Comparison of ENCODE assay signal across 8 cellular contexts in genomic region chrX:16785247-16786138, GRCh38. TPM values are rescaled to one million over a fixed set of nuclear protein-coding genes. Genes with fewer than 3 reads are reported as not detected.
A peak's percentile ranks its signal among the peaks of the same experiment; 100 is the strongest.
DNase-seq lines count a peak whose midpoint lies in the region; ATAC-seq and TF ChIP-seq lines count a peak whose summit lies in the region.

No MANE protein-coding gene starts in this region.

- TF ChIP-seq POLR2A in right lobe of liver (IDR thresholded peaks at IDR 0.05) (no peak), testis (IDR thresholded peaks at IDR 0.05) (no peak)

- DNase-seq in AG09309 (ENCODE audit: low read depth) (no peak), astrocyte of the cerebellum (ENCODE audit: low read depth) (no peak), right lobe of liver (peak in 2 of 3 donors; percentile 36 to 42), testis (peak; percentile 38), HK-2 (ENCODE audit: unreplicated experiment) (no peak)

- H3K9ac ChIP-seq in HUES6 (ENCODE audit: low read length): peak overlapping the region; percentile 68

- ATAC-seq in right lobe of liver (peak in 1 of 4 donors; percentile 12), HG03460 (IDR thresholded peaks at IDR 0.05; ENCODE audit: unreplicated experiment) (no peak), HG02798 (IDR thresholded peaks at IDR 0.05; ENCODE audit: poor library complexity, unreplicated experiment) (no peak)

- no peak for TF ChIP-seq CTCF in AG09309 (IDR thresholded peaks at IDR 0.05; ENCODE audit: control insufficient read depth, insufficient read depth, low read depth, low read length, missing control alignments)
- no peak for TF ChIP-seq CTCF in astrocyte of the cerebellum (IDR thresholded peaks at IDR 0.05; ENCODE audit: low read depth, low read length, missing control alignments)
- TF ChIP-seq CTCF in right lobe of liver (IDR thresholded peaks at IDR 0.05): no peak
- no peak for TF ChIP-seq CTCF in testis (IDR thresholded peaks at IDR 0.05)

- H3K27me3 ChIP-seq in HUES6 (ENCODE audit: control insufficient read depth, insufficient read depth, low read length): no peaks in the 10 kb centered on the region
- no peaks in the 10 kb centered on the region for H3K27me3 ChIP-seq in right lobe of liver
- H3K27me3 ChIP-seq in testis: no peaks in the 10 kb centered on the region

- no peaks in the 10 kb centered on the region for H3K9me3 ChIP-seq in HUES6 (ENCODE audit: control insufficient read depth, insufficient read depth, low read depth, low read length)
- no peaks in the 10 kb centered on the region for H3K9me3 ChIP-seq in right lobe of liver
- H3K9me3 ChIP-seq in testis: no peaks in the 10 kb centered on the region

- H3K36me3 ChIP-seq in HUES6 (ENCODE audit: control insufficient read depth, insufficient read depth, low read length): peaks cover 15% of the 10 kb centered on the region
- H3K36me3 ChIP-seq in right lobe of liver: no peaks in the 10 kb centered on the region
- H3K36me3 ChIP-seq in testis (ENCODE audit: low read depth, missing control alignments): no peaks in the 10 kb centered on the region

- 11% methylated on average over 35 of the region's 39 CpGs for WGBS in right lobe of liver (ENCODE audit: insufficient coverage, low coverage, low lambda C conversion rate, missing lambda C conversion rate)
- 10 to 12% methylated on average over 29 to 39 of the region's 39 CpGs for WGBS in testis, 2 donors

- H3K4me3 ChIP-seq in AG09309 (ENCODE audit: control insufficient read depth, low read depth, low read length) (peak overlapping the region; percentile 76), HUES6 (ENCODE audit: low read depth, low read length) (peak overlapping the region; percentile 81), astrocyte of the cerebellum (ENCODE audit: low read depth, low read length) (peak overlapping the region; percentile 59), right lobe of liver (peak overlapping the region; percentile 52 to 81 (median 69)), testis (peak overlapping the region; percentile 49 to 73)

- H3K4me1 ChIP-seq in HUES6 (ENCODE audit: control insufficient read depth, insufficient read depth, low read length): peaks cover 14% of the 10 kb centered on the region; the same call in 1 of the 2 replicates
- peaks cover 0 to 12% (median 0%) of the 10 kb centered on the region in 4 donors for H3K4me1 ChIP-seq in right lobe of liver
- H3K4me1 ChIP-seq in testis: no peaks in the 10 kb centered on the region

- intact Hi-C loops in right lobe of liver (cut with DNase I): no loop called here
- intact Hi-C loops in testis (cut with DNase I; ENCODE audit: low total_unique reads): no loop called here

- H3K27ac ChIP-seq in HUES6 (ENCODE audit: low read depth, low read length) (no peak overlapping the region), right lobe of liver (peak overlapping the region in 1 of 3 donors; percentile 39), testis (no peak overlapping the region)

- in situ Hi-C loops in astrocyte of the cerebellum (cut with HindIII; ENCODE audit: low sequenced_read_pairs): no loop called here

RNA-seq across cellular contexts. Expression of gene TXLNG, which starts 0.8 kb away (rescaled TPM):
- 1 to 10 TPM; 3.9 to 9.3 (median 7.3) TPM for total RNA-seq in right lobe of liver
- 10 to 100 TPM; 13.7 to 14.0 TPM for total RNA-seq in testis
- polyA plus RNA-seq in testis (ENCODE audit: insufficient read depth, low read depth, low replicate concordance): 9.2 TPM

Comparison
In these comparisons a context has a peak if more than half of its experiments do, and no peak if none do; other contexts are left out.
1. DNase-seq: peak in right lobe of liver (2 of 3) and testis (single experiment); none in AG09309 (single experiment), astrocyte of the cerebellum (single experiment) and HK-2 (single experiment).
2. Peak in every context shown above with its lines, with median percentiles within 50 percentile points of each other: H3K4me3 ChIP-seq.